ENCODE assay signal across 3 cellular contexts in genomic region chr6:62903263-62903662, GRCh38.
TF ChIP-seq lines count a peak whose summit lies in the region.

No MANE protein-coding gene starts in this region.

TF ChIP-seq in A549, 52 proteins besides CTCF, POLR2A, EP300 and RAD21:
- TF ChIP-seq ESRRA (IDR thresholded peaks at IDR 0.05; ENCODE audit: borderline replicate concordance, low read length) (no peak), EHMT2 (IDR thresholded peaks at IDR 0.05; ENCODE audit: low read depth) (no peak), MAFK (IDR thresholded peaks at IDR 0.05; ENCODE audit: partially characterized antibody) (peak; percentile 87), RFX5 (IDR thresholded peaks at IDR 0.05) (no peak)

TF ChIP-seq in IMR-90, 13 proteins besides CTCF, POLR2A, EP300 and RAD21:
- TF ChIP-seq CHD1 (IDR thresholded peaks at IDR 0.05; ENCODE audit: low read depth, low read length) (no peak), MAZ (IDR thresholded peaks at IDR 0.05; ENCODE audit: borderline replicate concordance, low read depth, low read length) (no peak), RCOR1 (IDR thresholded peaks at IDR 0.05; ENCODE audit: insufficient replicate concordance, low read length) (no peak), RFX5 (IDR thresholded peaks at IDR 0.05; ENCODE audit: low read depth, low read length) (no peak), CEBPB (IDR thresholded peaks at IDR 0.05; ENCODE audit: low read depth, low read length) (no peak), USF2 (IDR thresholded peaks at IDR 0.05; ENCODE audit: low read depth, low read length) (no peak), MAFK (IDR thresholded peaks at IDR 0.05; ENCODE audit: low read depth, low read length) (peak; percentile 97), BHLHE40 (IDR thresholded peaks at IDR 0.05; ENCODE audit: low read depth, low read length) (no peak), MXI1 (IDR thresholded peaks at IDR 0.05; ENCODE audit: borderline replicate concordance, low read depth, low read length) (no peak)
TF ChIP-seq in IMR-90: peak in this region for 1.

TF ChIP-seq in H1, 55 proteins besides CTCF, POLR2A, EP300 and RAD21:
- TF ChIP-seq HDAC2 (IDR thresholded peaks at IDR 0.05; ENCODE audit: borderline replicate concordance in 1 of 2, low read depth in 2 of 2, low read length in 2 of 2), result no peak
- TF ChIP-seq MAFK (IDR thresholded peaks at IDR 0.05; ENCODE audit: low read depth, low read length), result peak; percentile 82
